8 cellular contexts compared by ENCODE assay signal in the genomic region with DNA sequence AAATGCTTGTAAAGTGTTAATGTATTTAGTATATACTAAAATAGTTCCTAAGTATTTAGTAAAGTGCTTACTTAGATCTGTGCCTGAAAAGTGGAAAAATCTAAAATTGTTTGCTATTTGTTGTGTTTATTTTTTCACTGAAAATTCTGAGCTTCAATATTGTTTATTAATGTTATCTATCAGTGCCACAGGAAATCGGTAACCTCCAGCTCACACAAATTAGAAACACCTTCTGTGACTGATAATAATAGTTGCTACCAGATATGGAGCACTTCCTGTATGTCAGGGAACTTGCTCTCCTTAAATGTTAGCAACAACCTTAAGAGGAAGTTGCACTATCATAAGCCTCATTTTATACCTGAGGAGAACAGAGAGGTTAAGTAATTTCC. TPM values are rescaled to one million over a fixed set of nuclear protein-coding genes. Genes with fewer than 3 reads are reported as not detected.
DNase-seq lines count a peak whose midpoint lies in the region; ATAC-seq, FAIRE-seq and TF ChIP-seq lines count a peak whose summit lies in the region.

No MANE protein-coding gene starts in this region.

- peaks cover 19% of the 10 kb centered on the region for H3K79me2 ChIP-seq in OCI-LY7 (ENCODE audit: insufficient read depth, low read depth, low read length)
- H3K79me2 ChIP-seq in H1 (ENCODE audit: control insufficient read depth in 1 of 2, insufficient read depth in 2 of 2, low read length in 2 of 2) = no peaks in the 10 kb centered on the region

- no peak overlapping the region for H3K14ac ChIP-seq in H1 (ENCODE audit: insufficient read length)

- no peak overlapping the region for H2BK5ac ChIP-seq in H1 (ENCODE audit: low read depth, low read length)

- no peaks in the 10 kb centered on the region for H3K27me3 ChIP-seq in H1 (replicated peaks in 1 of 4; ENCODE audit: control insufficient read depth in 3 of 4, extremely low read depth in 1 of 4, insufficient read depth in 3 of 4, low read length in 3 of 4)
- H3K27me3 ChIP-seq in neutrophil = no peaks in the 10 kb centered on the region

- peak overlapping the region; percentile 93 for H3K27ac ChIP-seq in OCI-LY7 (ENCODE audit: low read depth, low read length, poor library complexity, severe bottlenecking)
- H3K27ac ChIP-seq in H1 (ENCODE audit: low read depth, low read length) = peak overlapping the region; percentile 6; the same call in 1 of the 2 replicates
- peak overlapping the region; percentile 100 for H3K27ac ChIP-seq in neutrophil

- H3K4me1 ChIP-seq in OCI-LY7 (ENCODE audit: insufficient read depth, low read length, poor library complexity, severe bottlenecking) (peaks cover 32% of the 10 kb centered on the region), H1 (replicated peaks in 1 of 4; ENCODE audit: control insufficient read depth in 3 of 4, insufficient read depth in 4 of 4, low read length in 3 of 4) (peaks cover 0 to 9% (median 3%) of the 10 kb centered on the region in 4 experiments; a peak in 4 of 7 replicates), neutrophil (ENCODE audit: control insufficient read depth in 1 of 2, insufficient read depth in 1 of 2, low read depth in 1 of 2, low read length in 1 of 2) (peaks cover 61 to 63% of the 10 kb centered on the region in 2 experiments)

- TF ChIP-seq POLR2A in H1 (IDR thresholded peaks at IDR 0.05; ENCODE audit: control extremely low read depth in 1 of 2, low read depth in 2 of 2, low read length in 2 of 2) = no peak

- 41% methylated on average over 1 of the region's 1 CpG; no CpG with 5 or more reads in 1 of the 2 experiments for WGBS in H1 (ENCODE audit: extremely low coverage in 1 of 2, insufficient coverage in 1 of 2, insufficient read length in 1 of 2, insufficient replicate concordance in 2 of 2, low coverage in 1 of 2, low lambda C conversion rate in 2 of 2, missing lambda C conversion rate in 1 of 2), 2 experiments

- H4K20me1 ChIP-seq in OCI-LY7 (ENCODE audit: insufficient read depth, low read length) = no peaks in the 10 kb centered on the region
- H4K20me1 ChIP-seq in H1 (replicated peaks in 1 of 2; ENCODE audit: control insufficient read depth in 1 of 2, insufficient read depth in 2 of 2, low read length in 2 of 2) = no peaks in the 10 kb centered on the region

- H3K23ac ChIP-seq in H1 (ENCODE audit: insufficient read length) = no peak overlapping the region

- BruUV-seq in OCI-LY7 (replicated peaks; lab: Mats Ljungman, UMichigan) = TSS peak; percentile 94

- no peak overlapping the region for H2BK20ac ChIP-seq in H1 (ENCODE audit: low read length)

- no peak for TF ChIP-seq EP300 in H1 (IDR thresholded peaks at IDR 0.05; ENCODE audit: borderline replicate concordance in 1 of 2, low read depth in 2 of 2, low read length in 2 of 2)

- no peaks in the 10 kb centered on the region for H3K9me2 ChIP-seq in OCI-LY7 (ENCODE audit: insufficient read depth, low read length)

- no peak for TF ChIP-seq RAD21 in H1 (IDR thresholded peaks at IDR 0.05 in 1 of 2, conservative IDR thresholded peaks at IDR 0.05 in 1 of 2; ENCODE audit: low read depth in 2 of 2, low read length in 2 of 2)

- no peak overlapping the region for H3K56ac ChIP-seq in H1 (replicated peaks; ENCODE audit: insufficient read length, low read depth, low read length)

- H4K8ac ChIP-seq in H1 (ENCODE audit: extremely low read depth, insufficient read depth, low read length) = no peak overlapping the region

- H2AFZ ChIP-seq in OCI-LY7 (ENCODE audit: low read length) = peak overlapping the region; percentile 12; the same call in 1 of the 2 replicates
- no peak overlapping the region for H2AFZ ChIP-seq in H1 (ENCODE audit: low read length)

- CTCF ChIA-PET in OCI-LY7 (lab: Charles Lee; ENCODE audit: unreplicated experiment) = interaction anchor here (0.9 to 2.9 kb wide), 6 partner anchors 13 to 29 kb away, joined by 3 to 11 read pairs (median 5); no protein-coding TSS in a partner anchor
- CTCF ChIA-PET in H1 (lab: Charles Lee; ENCODE audit: partially characterized antibody) = interaction anchor here (0.6 to 56.0 kb wide), 11 partner anchors 9 to 314 kb away, joined by 3 to 1562 read pairs (median 4); partner anchors contain the start of genes ABHD4, MMP14, MRPL52 and PRMT5

- no peak overlapping the region for H4K5ac ChIP-seq in H1 (ENCODE audit: insufficient read length, low read depth, low read length)

- no peaks in the 10 kb centered on the region for H3K9me3 ChIP-seq in OCI-LY7 (ENCODE audit: low read length)
- no peaks in the 10 kb centered on the region for H3K9me3 ChIP-seq in H1 (ENCODE audit: insufficient read depth in 2 of 2, low read depth in 1 of 2, low read length in 1 of 2)
- no peaks in the 10 kb centered on the region for H3K9me3 ChIP-seq in neutrophil

- H3K4me3 ChIP-seq in OCI-LY7 (ENCODE audit: low read depth, low read length, poor library complexity, severe bottlenecking) (peak overlapping the region; percentile 86), H1 (ENCODE audit: extremely low read depth in 1 of 4, insufficient read depth in 2 of 4, low read depth in 3 of 4, low read length in 4 of 4) (peak overlapping the region; percentile 64 to 86 (median 80); a peak in 7 of 8 replicates), neutrophil (ENCODE audit: low read depth in 1 of 2, low read length in 1 of 2) (peak overlapping the region; percentile 75 to 84)

- no peak overlapping the region for H3K18ac ChIP-seq in H1 (ENCODE audit: extremely low read depth, low read length)

- H2BK120ac ChIP-seq in H1 (replicated peaks; ENCODE audit: low read depth, low read length) = no peak overlapping the region

- H2BK12ac ChIP-seq in H1 (ENCODE audit: low read depth, low read length) = no peak overlapping the region

- TF ChIP-seq CTCF in OCI-LY7 (conservative IDR thresholded peaks at IDR 0.05; ENCODE audit: low read length) (no peak), H1 (IDR thresholded peaks at IDR 0.05; ENCODE audit: control extremely low read depth in 1 of 3, insufficient read depth in 1 of 3, low read depth in 1 of 3, low read length in 3 of 3) (no peak), neutrophil (IDR thresholded peaks at IDR 0.05) (no peak)

- H3K36me3 ChIP-seq in OCI-LY7 (ENCODE audit: insufficient read depth, low read length) = peaks cover 28% of the 10 kb centered on the region
- H3K36me3 ChIP-seq in H1 (ENCODE audit: control insufficient read depth in 2 of 4, insufficient read depth in 4 of 4, low read length in 3 of 4) = no peaks in the 10 kb centered on the region
- H3K36me3 ChIP-seq in neutrophil = peaks cover 34% of the 10 kb centered on the region

- H3K23me2 ChIP-seq in H1 (ENCODE audit: low read depth, low read length) = peaks cover 5% of the 10 kb centered on the region

- no peak overlapping the region for H4K91ac ChIP-seq in H1 (replicated peaks; ENCODE audit: insufficient read length, low read length)

- POLR2A ChIA-PET in OCI-LY7 (lab: Charles Lee) = interaction anchor here (0.7 to 5.5 kb wide), 19 partner anchors 9 to 383 kb away, joined by 3 to 65 read pairs (median 4); partner anchors contain the start of genes HAUS4, OXA1L, RBM23 and REM2
- POLR2A ChIA-PET in H1 (lab: Charles Lee; ENCODE audit: partially characterized antibody) = interaction anchor here (0.7 to 6.6 kb wide), 12 partner anchors 13 to 112 kb away, joined by 3 to 54 read pairs (median 4); partner anchors contain the start of genes AJUBA, OXA1L, RBM23 and REM2

- H3K4me2 ChIP-seq in OCI-LY7 (ENCODE audit: low read length) = peak overlapping the region; percentile 96
- peak overlapping the region; percentile 85 to 87 for H3K4me2 ChIP-seq in H1 (ENCODE audit: insufficient read depth in 1 of 2, low read depth in 2 of 2, low read length in 2 of 2)

- H3K79me1 ChIP-seq in H1 (ENCODE audit: low read depth, low read length) = no peaks in the 10 kb centered on the region

- H3K4ac ChIP-seq in H1 (replicated peaks; ENCODE audit: insufficient read length, low read depth, low read length) = no peak overlapping the region

- no peak overlapping the region for H2AK5ac ChIP-seq in H1 (ENCODE audit: low read depth, low read length)

- no peak for FAIRE-seq in H1 (lab: Jason Lieb, UNC)
- FAIRE-seq in GM19239 (lab: Jason Lieb, UNC) = no peak

- ATAC-seq in GM18520 (IDR thresholded peaks at IDR 0.05; ENCODE audit: unreplicated experiment) = peak; percentile 28
- peak; percentile 39 for ATAC-seq in HG02678 (IDR thresholded peaks at IDR 0.05; ENCODE audit: unreplicated experiment)

- H3K9ac ChIP-seq in H1 (replicated peaks in 1 of 4; ENCODE audit: extremely low read depth in 1 of 4, low read depth in 3 of 4, low read length in 3 of 4) = no peak overlapping the region; a peak in 1 of 7 replicates

- H2BK15ac ChIP-seq in H1 (ENCODE audit: low read length) = no peak overlapping the region

- intact Hi-C loops in OCI-LY7 (cut with micrococcal nuclease; ENCODE audit: unreplicated experiment) = loop anchor here (1.0 to 5.0 kb wide), 5 partner anchors 16 to 479 kb away; partner anchors contain the start of gene RBM23

- DNase-seq in OCI-LY7 (ENCODE audit: low spot score) (no peak), H1 (ENCODE audit: low read depth in 1 of 2, low spot score in 2 of 2) (no peak), GM19239 (ENCODE audit: insufficient read length, low spot score) (no peak), GDM1 (lab: John Stamatoyannopoulos, UW) (no peak), cerebellar nuclear complex (lab: John Stamatoyannopoulos, UW) (no peak)

RNA-seq across cellular contexts. Expression of gene LRP10, which starts 0.7 kb away (rescaled TPM):
- total RNA-seq in OCI-LY7 (2014; rRNA removed; shearing (Covaris generic)) = 19.0 and 25.5 TPM in 2 replicates
- total RNA-seq in OCI-LY7 (2022) = 53.3 and 55.1 TPM in 2 replicates
- total RNA-seq in H1 (2021; fragmentation: NEBNext Ultra II Directional; extraction: Animal tissue kit (Norgen Biotek cat#: 25700)) = 15.6 and 15.7 TPM in 2 replicates
- 12.4 and 22.8 TPM in 2 replicates for polyA plus RNA-seq in H1 (2011; rRNA removed)
- 10.6 TPM for polyA plus RNA-seq in H1 (2011; cell fraction: cytosol; rRNA removed)
- 21.0 TPM for polyA plus RNA-seq in H1 (2011; cell fraction: nucleus; rRNA removed)
- polyA plus RNA-seq in H1 (2012, experiment 1 of 2) = 10.6 to 17.3 TPM (median 14.7 TPM) in 4 replicates
- polyA plus RNA-seq in H1 (2012, experiment 2 of 2) = 13.0 TPM
- 15.4 TPM for polyA plus RNA-seq in H1 (2013, experiment 1 of 2)
- 15.6 TPM for polyA plus RNA-seq in H1 (2013, experiment 2 of 2)
- polyA minus RNA-seq in H1 (2011; rRNA and poly(A)+ RNA removed) = 21.1 and 22.8 TPM in 2 replicates
- 13.1 TPM for polyA minus RNA-seq in H1 (2011; cell fraction: cytosol; rRNA and poly(A)+ RNA removed)
- 11.9 TPM for polyA minus RNA-seq in H1 (2011; cell fraction: nucleus; rRNA and poly(A)+ RNA removed)

RNA-seq across cellular contexts. Expression of gene REM2, which starts 12.2 kb away (rescaled TPM):
- total RNA-seq in OCI-LY7 (2014; rRNA removed; shearing (Covaris generic)) = 1.1 and 5.7 TPM in 2 replicates
- 1.5 and 2.1 TPM in 2 replicates for total RNA-seq in OCI-LY7 (2022)
- total RNA-seq in H1 (2021; fragmentation: NEBNext Ultra II Directional; extraction: Animal tissue kit (Norgen Biotek cat#: 25700)) = 1.1 and 1.3 TPM in 2 replicates
- polyA plus RNA-seq in H1 (2011; rRNA removed) = 0.78 and 1.00 TPM in 2 replicates
- 1.4 TPM for polyA plus RNA-seq in H1 (2011; cell fraction: cytosol; rRNA removed)
- 2.2 TPM for polyA plus RNA-seq in H1 (2011; cell fraction: nucleus; rRNA removed)
- 0.96 to 1.6 TPM (median 1.2 TPM) in 4 replicates for polyA plus RNA-seq in H1 (2012, experiment 1 of 2)
- 1.3 TPM for polyA plus RNA-seq in H1 (2012, experiment 2 of 2)
- polyA plus RNA-seq in H1 (2013, experiment 1 of 2) = 1.5 TPM
- polyA plus RNA-seq in H1 (2013, experiment 2 of 2) = 1.4 TPM
- polyA minus RNA-seq in H1 (2011; rRNA and poly(A)+ RNA removed) = 0.34 and 0.73 TPM in 2 replicates
- polyA minus RNA-seq in H1 (2011; cell fraction: cytosol; rRNA and poly(A)+ RNA removed) = not detected
- polyA minus RNA-seq in H1 (2011; cell fraction: nucleus; rRNA and poly(A)+ RNA removed) = 1.8 TPM

RNA-seq across cellular contexts. Expression of gene MMP14, which starts 34.4 kb away (rescaled TPM):
- total RNA-seq in OCI-LY7 (2014; rRNA removed; shearing (Covaris generic)) = 2.8 TPM in 2 replicates
- total RNA-seq in OCI-LY7 (2022) = 9.0 and 11.9 TPM in 2 replicates
- 83.1 and 86.8 TPM in 2 replicates for total RNA-seq in H1 (2021; fragmentation: NEBNext Ultra II Directional; extraction: Animal tissue kit (Norgen Biotek cat#: 25700))
- 58.2 and 81.6 TPM in 2 replicates for polyA plus RNA-seq in H1 (2011; rRNA removed)
- 61.6 TPM for polyA plus RNA-seq in H1 (2011; cell fraction: cytosol; rRNA removed)
- 147 TPM for polyA plus RNA-seq in H1 (2011; cell fraction: nucleus; rRNA removed)
- polyA plus RNA-seq in H1 (2012, experiment 1 of 2) = 54.3 to 67.5 TPM (median 63.3 TPM) in 4 replicates
- polyA plus RNA-seq in H1 (2012, experiment 2 of 2) = 60.0 TPM
- polyA plus RNA-seq in H1 (2013, experiment 1 of 2) = 277 TPM
- 290 TPM for polyA plus RNA-seq in H1 (2013, experiment 2 of 2)
- 46.1 and 61.0 TPM in 2 replicates for polyA minus RNA-seq in H1 (2011; rRNA and poly(A)+ RNA removed)
- 28.2 TPM for polyA minus RNA-seq in H1 (2011; cell fraction: cytosol; rRNA and poly(A)+ RNA removed)
- 24.5 TPM for polyA minus RNA-seq in H1 (2011; cell fraction: nucleus; rRNA and poly(A)+ RNA removed)

RNA-seq across cellular contexts. Expression of gene MRPL52, which starts 41.1 kb away (rescaled TPM):
- 100 and 126 TPM in 2 replicates for total RNA-seq in OCI-LY7 (2014; rRNA removed; shearing (Covaris generic))
- 164 and 181 TPM in 2 replicates for total RNA-seq in OCI-LY7 (2022)
- 172 and 176 TPM in 2 replicates for total RNA-seq in H1 (2021; fragmentation: NEBNext Ultra II Directional; extraction: Animal tissue kit (Norgen Biotek cat#: 25700))
- 70.5 and 109 TPM in 2 replicates for polyA plus RNA-seq in H1 (2011; rRNA removed)
- 108 TPM for polyA plus RNA-seq in H1 (2011; cell fraction: cytosol; rRNA removed)
- polyA plus RNA-seq in H1 (2011; cell fraction: nucleus; rRNA removed) = 74.0 TPM
- 186 to 208 TPM (median 197 TPM) in 4 replicates for polyA plus RNA-seq in H1 (2012, experiment 1 of 2)
- polyA plus RNA-seq in H1 (2012, experiment 2 of 2) = 516 TPM
- 328 TPM for polyA plus RNA-seq in H1 (2013, experiment 1 of 2)
- polyA plus RNA-seq in H1 (2013, experiment 2 of 2) = 334 TPM
- polyA minus RNA-seq in H1 (2011; rRNA and poly(A)+ RNA removed) = 9.8 and 12.4 TPM in 2 replicates
- 41.0 TPM for polyA minus RNA-seq in H1 (2011; cell fraction: cytosol; rRNA and poly(A)+ RNA removed)
- 34.9 TPM for polyA minus RNA-seq in H1 (2011; cell fraction: nucleus; rRNA and poly(A)+ RNA removed)

RNA-seq across cellular contexts. Expression of gene RBM23, which starts 48.1 kb away (rescaled TPM):
- total RNA-seq in OCI-LY7 (2014; rRNA removed; shearing (Covaris generic)) = 81.0 and 106 TPM in 2 replicates
- 90.1 and 91.0 TPM in 2 replicates for total RNA-seq in OCI-LY7 (2022)
- 43.1 and 43.3 TPM in 2 replicates for total RNA-seq in H1 (2021; fragmentation: NEBNext Ultra II Directional; extraction: Animal tissue kit (Norgen Biotek cat#: 25700))
- polyA plus RNA-seq in H1 (2011; rRNA removed) = 41.2 and 68.9 TPM in 2 replicates
- polyA plus RNA-seq in H1 (2011; cell fraction: cytosol; rRNA removed) = 53.5 TPM
- 49.5 TPM for polyA plus RNA-seq in H1 (2011; cell fraction: nucleus; rRNA removed)
- polyA plus RNA-seq in H1 (2012, experiment 1 of 2) = 32.4 to 44.1 TPM (median 38.9 TPM) in 4 replicates
- polyA plus RNA-seq in H1 (2012, experiment 2 of 2) = 17.9 TPM
- 33.8 TPM for polyA plus RNA-seq in H1 (2013, experiment 1 of 2)
- 33.5 TPM for polyA plus RNA-seq in H1 (2013, experiment 2 of 2)
- 47.4 and 52.2 TPM in 2 replicates for polyA minus RNA-seq in H1 (2011; rRNA and poly(A)+ RNA removed)
- polyA minus RNA-seq in H1 (2011; cell fraction: cytosol; rRNA and poly(A)+ RNA removed) = 29.7 TPM
- 40.3 TPM for polyA minus RNA-seq in H1 (2011; cell fraction: nucleus; rRNA and poly(A)+ RNA removed)

Comparison
In these comparisons a context has a peak if more than half of its experiments do, and no peak if none do; other contexts are left out.
1. H3K27ac ChIP-seq: peak in every context shown above with its lines; median percentile 100 in neutrophil; 93 in OCI-LY7; 6 in H1.